13 cellular contexts compared by ENCODE assay signal in genomic region chr15:67194171-67195114, GRCh38.
DNase-seq lines count a peak whose midpoint lies in the region; ATAC-seq and TF ChIP-seq lines count a peak whose summit lies in the region.
"Had no signal": no experiment of that assay in that cellular context is flagged by ENCODE, and none has a peak within 500 bp of the region (broad histone marks: within the 10 kb centered on the region; RNA-seq: fewer than 3 reads in every experiment).

No MANE protein-coding gene starts in this region.

- no peaks in the 10 kb centered on the region for H3K9me3 ChIP-seq in upper lobe of right lung
- H3K9me3 ChIP-seq: BE2C, pancreas had no signal

- peak overlapping the region; percentile 29 for H3K27ac Mint-ChIP-seq in activated naive CD8-positive, alpha-beta T cell
- H3K27ac Mint-ChIP-seq in activated naive CD8-positive, alpha-beta T cell treated with anti-CD3 and anti-CD28 coated beads for 36 hours = no peak overlapping the region
- H3K27ac Mint-ChIP-seq in brain (peak overlapping the region in 3 of 5 experiments; percentile 13 to 85 (median 77)), naive B cell (peak overlapping the region in 5 of 6 donors; percentile 72 to 91 (median 79))

- no peak overlapping the region for H3K4me3 ChIP-seq in upper lobe of right lung
- H3K4me3 ChIP-seq: pancreas had no signal

- H3K4me1 ChIP-seq in upper lobe of right lung = no peaks in the 10 kb centered on the region
- H3K4me1 ChIP-seq: BE2C, pancreas had no signal

- CTCF ChIA-PET in HEK293T (lab: Yijun Ruan, JAX) = interaction anchor here (0.7 kb wide), 1 partner anchor 482 kb away, joined by 3 read pairs; no protein-coding TSS in a partner anchor

- no peaks in the 10 kb centered on the region for H3K27me3 ChIP-seq in upper lobe of right lung
- H3K27me3 ChIP-seq: BE2C, pancreas had no signal

- H3K27ac ChIP-seq in upper lobe of right lung = peak overlapping the region; percentile 8
- H3K27ac ChIP-seq: pancreas had no signal

- H3K27me3 Mint-ChIP-seq in activated naive CD8-positive, alpha-beta T cell = no peaks in the 10 kb centered on the region
- no peaks in the 10 kb centered on the region for H3K27me3 Mint-ChIP-seq in activated naive CD8-positive, alpha-beta T cell treated with anti-CD3 and anti-CD28 coated beads for 36 hours
- no peaks in the 10 kb centered on the region for H3K27me3 Mint-ChIP-seq in brain
- no peaks in the 10 kb centered on the region for H3K27me3 Mint-ChIP-seq in naive B cell

- H3K9me3 Mint-ChIP-seq in activated naive CD8-positive, alpha-beta T cell (ENCODE audit: low read depth) = no peaks in the 10 kb centered on the region
- no peaks in the 10 kb centered on the region for H3K9me3 Mint-ChIP-seq in activated naive CD8-positive, alpha-beta T cell treated with anti-CD3 and anti-CD28 coated beads for 36 hours
- peaks cover 0 to 3% (median 0%) of the 10 kb centered on the region in 5 experiments for H3K9me3 Mint-ChIP-seq in brain
- peaks cover 0 to 2% (median 0%) of the 10 kb centered on the region in 7 donors for H3K9me3 Mint-ChIP-seq in naive B cell

- H3K36me3 Mint-ChIP-seq in activated naive CD8-positive, alpha-beta T cell = peaks cover 16% of the 10 kb centered on the region
- peaks cover 50% of the 10 kb centered on the region for H3K36me3 Mint-ChIP-seq in activated naive CD8-positive, alpha-beta T cell treated with anti-CD3 and anti-CD28 coated beads for 36 hours
- H3K36me3 Mint-ChIP-seq in brain (peaks cover 36% of the 10 kb centered on the region), naive B cell (peaks cover 12 to 17% of the 10 kb centered on the region in 2 donors)

- peaks cover 9% of the 10 kb centered on the region for H3K4me1 Mint-ChIP-seq in activated naive CD8-positive, alpha-beta T cell (ENCODE audit: low read depth)
- H3K4me1 Mint-ChIP-seq in activated naive CD8-positive, alpha-beta T cell treated with anti-CD3 and anti-CD28 coated beads for 36 hours = peaks cover 7% of the 10 kb centered on the region
- peaks cover 25% of the 10 kb centered on the region for H3K4me1 Mint-ChIP-seq in brain
- peaks cover 16 to 21% (median 19%) of the 10 kb centered on the region in 3 donors for H3K4me1 Mint-ChIP-seq in naive B cell

- H3K36me3 ChIP-seq in upper lobe of right lung = peaks cover 36% of the 10 kb centered on the region
- H3K36me3 ChIP-seq: BE2C had no signal

- DNase-seq in activated naive CD8-positive, alpha-beta T cell treated with anti-CD3 and anti-CD28 coated beads for 36 hours = no peak
- DNase-seq in naive B cell (no peak), upper lobe of right lung (no peak), HEK293T (ENCODE audit: extremely low spot score) (no peak)
- DNase-seq in stimulated activated naive CD4-positive, alpha-beta T cell treated with Interleukin-2 at 50 U/mL for 16 hours (lab: John Stamatoyannopoulos, UW) = no peak
- DNase-seq: activated T-cell treated with anti-CD3 and anti-CD28 coated beads for 4 hours, BE2C, caudate nucleus, pancreas, T-helper 9 cell had no signal

- POLR2A ChIA-PET in HEK293T (lab: Yijun Ruan, JAX) = no interaction called here

- intact Hi-C loops in upper lobe of right lung (cut with DNase I) = no loop called here

- no peak overlapping the region for H3K4me3 Mint-ChIP-seq in activated naive CD8-positive, alpha-beta T cell
- no peak overlapping the region for H3K4me3 Mint-ChIP-seq in activated naive CD8-positive, alpha-beta T cell treated with anti-CD3 and anti-CD28 coated beads for 36 hours
- H3K4me3 Mint-ChIP-seq in brain = no peak overlapping the region
- no peak overlapping the region for H3K4me3 Mint-ChIP-seq in naive B cell

- ATAC-seq in naive B cell (ENCODE audit: low read depth in 2 of 2) (no peak), upper lobe of right lung (no peak), HG03135 (IDR thresholded peaks at IDR 0.05; ENCODE audit: unreplicated experiment) (no peak)
- ATAC-seq: pancreas had no signal

- TF ChIP-seq CTCF in brain (conservative IDR thresholded peaks at IDR 0.05) = no peak
- TF ChIP-seq CTCF in upper lobe of right lung (IDR thresholded peaks at IDR 0.05) = no peak

TF ChIP-seq in HEK293T, 16 proteins besides CTCF, POLR2A, EP300 and RAD21:
- no peak for TF ChIP-seq LEF1 (IDR thresholded peaks at IDR 0.05; ENCODE audit: borderline replicate concordance)
- TF ChIP-seq TARDBP (IDR thresholded peaks at IDR 0.05) = no peak
